In the genomic region with DNA sequence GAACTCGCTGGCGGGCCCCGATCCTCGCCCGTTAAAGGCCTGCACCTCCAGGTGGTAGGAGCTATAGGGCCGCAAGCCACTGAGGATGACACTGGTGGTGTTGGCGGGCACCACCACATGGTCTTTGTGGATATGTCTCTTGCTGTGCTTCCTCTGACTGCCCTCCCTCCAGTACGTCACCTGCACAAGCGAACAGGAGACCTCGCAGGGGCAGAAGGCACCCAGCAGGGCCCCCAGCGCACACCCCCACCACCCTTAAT, we compare ENCODE assay signal across 23 cellular contexts. TPM values are rescaled to one million over a fixed set of nuclear protein-coding genes. Genes with fewer than 3 reads are reported as not detected.
A peak's percentile ranks its signal among the peaks of the same experiment; 100 is the strongest.
DNase-seq lines count a peak whose midpoint lies in the region; ATAC-seq, FAIRE-seq and TF ChIP-seq lines count a peak whose summit lies in the region.
"Had no signal": no experiment of that assay in that cellular context is flagged by ENCODE, and none has a peak within 500 bp of the region (broad histone marks: within the 10 kb centered on the region; RNA-seq: fewer than 3 reads in every experiment).

No MANE protein-coding gene starts in this region.

- ATAC-seq in GM19455 (IDR thresholded peaks at IDR 0.05; ENCODE audit: unreplicated experiment): no peak
- ATAC-seq: A549, GM23338 had no signal

- H3K4me3 ChIP-seq in WERI-Rb-1 (ENCODE audit: low read depth, low read length): no peak overlapping the region
- no peak overlapping the region for H3K4me3 ChIP-seq in neural progenitor cell
- H3K4me3 ChIP-seq: A549; BLaER1 treated with 17β-estradiol and CSF1 and Interleukin-3, amounts not matched to agents 10 nM and 100 nM; GM23338 had no signal

- H3K36me3 ChIP-seq in WERI-Rb-1 (peaks cover 78% of the 10 kb centered on the region), neural progenitor cell (no peaks in the 10 kb centered on the region)

- no peak overlapping the region for H3K27ac ChIP-seq in WERI-Rb-1
- no peak overlapping the region for H3K27ac ChIP-seq in neural progenitor cell
- H3K27ac ChIP-seq: A549; BLaER1 treated with 17β-estradiol and CSF1 and Interleukin-3, amounts not matched to agents 10 nM and 100 nM had no signal

- H3K4me1 ChIP-seq in neural progenitor cell: peaks cover 6% of the 10 kb centered on the region
- H3K4me1 ChIP-seq: A549 had no signal

- H2AFZ ChIP-seq in neural progenitor cell (replicated peaks): no peak overlapping the region
- H2AFZ ChIP-seq: GM23338 had no signal

- H3K4me3 Mint-ChIP-seq in neural progenitor cell: no peak overlapping the region
- H3K4me3 Mint-ChIP-seq: CD14-positive monocyte; CD4-positive, alpha-beta T cell; CD8-positive, alpha-beta memory T cell; GM23338 had no signal

- no peak overlapping the region for H3K9ac ChIP-seq in neural progenitor cell
- H3K9ac ChIP-seq: BLaER1 treated with 17β-estradiol and CSF1 and Interleukin-3, amounts not matched to agents 10 nM and 100 nM had no signal

- no peak overlapping the region for H3K4me2 ChIP-seq in neural progenitor cell
- H3K4me2 ChIP-seq: A549, GM23338 had no signal

- H3K4me1 Mint-ChIP-seq in neural progenitor cell: peaks cover 13% of the 10 kb centered on the region
- H3K4me1 Mint-ChIP-seq: CD14-positive monocyte; CD8-positive, alpha-beta memory T cell had no signal

- intact Hi-C loops in posterior vena cava (cut with DNase I): no loop called here

- no peak overlapping the region for H3K27ac Mint-ChIP-seq in neural progenitor cell
- H3K27ac Mint-ChIP-seq: CD14-positive monocyte; CD4-positive, alpha-beta T cell; CD8-positive, alpha-beta memory T cell had no signal

- in situ Hi-C loops in G401 (cut with HindIII; ENCODE audit: low sequenced_read_pairs): no loop called here

- H4K20me1 ChIP-seq in neural progenitor cell (ENCODE audit: low read depth): no peaks in the 10 kb centered on the region

- DNase-seq in GM12891 (ENCODE audit: insufficient read length, low spot score) (peak; percentile 2), GM19238 (ENCODE audit: insufficient read length, low spot score) (peak; percentile 1), WERI-Rb-1 (peak; percentile 6), posterior vena cava (ENCODE audit: low spot score) (peak; percentile 64), G401 (ENCODE audit: low spot score) (no peak), neural progenitor cell (ENCODE audit: low spot score) (no peak)
- DNase-seq: ACHN; AML-193; CD4-positive, alpha-beta T cell; CD8-positive, alpha-beta memory T cell; DMS 273 treated with DMSO at 0.1 percent for 48 hours; DMS79; EL; GF-D8; HCEC 1CT had no signal

- peaks cover 30% of the 10 kb centered on the region for H3K27me3 ChIP-seq in WERI-Rb-1 (ENCODE audit: insufficient read depth, low read depth, severe bottlenecking)
- peaks cover 4% of the 10 kb centered on the region for H3K27me3 ChIP-seq in neural progenitor cell
- H3K27me3 ChIP-seq: BE2C had no signal

- TF ChIP-seq POLR2A in GM12891 (IDR thresholded peaks at IDR 0.05; ENCODE audit: low read depth, low read length): no peak

- TF ChIP-seq CTCF in WERI-Rb-1 (IDR thresholded peaks at IDR 0.05; ENCODE audit: low read depth, low read length) (no peak), neural progenitor cell (IDR thresholded peaks at IDR 0.05) (no peak)

- H3K9me3 ChIP-seq in WERI-Rb-1 (ENCODE audit: severe bottlenecking) (peaks cover 4% of the 10 kb centered on the region), neural progenitor cell (ENCODE audit: low read depth) (no peaks in the 10 kb centered on the region)
- H3K9me3 ChIP-seq: A549, BE2C had no signal

- no peak for FAIRE-seq in GM12891 (lab: Jason Lieb, UNC)
- FAIRE-seq: A549, D721Med, GM12892 had no signal

- peaks cover 22% of the 10 kb centered on the region for H3K9me3 Mint-ChIP-seq in neural progenitor cell
- H3K9me3 Mint-ChIP-seq: CD4-positive, alpha-beta T cell; CD8-positive, alpha-beta memory T cell; GM23338 had no signal

- peaks cover 2% of the 10 kb centered on the region for H3K36me3 Mint-ChIP-seq in neural progenitor cell
- H3K36me3 Mint-ChIP-seq: CD14-positive monocyte; CD8-positive, alpha-beta memory T cell had no signal

- H3F3A ChIP-seq in neural progenitor cell (ENCODE audit: low read depth): no peaks in the 10 kb centered on the region

- no peaks in the 10 kb centered on the region for H3K79me2 ChIP-seq in neural progenitor cell (ENCODE audit: low read depth)

- peaks cover 7% of the 10 kb centered on the region for H3K27me3 Mint-ChIP-seq in neural progenitor cell (ENCODE audit: insufficient read depth, low read depth)
- H3K27me3 Mint-ChIP-seq: CD4-positive, alpha-beta T cell had no signal

TF ChIP-seq in GM12891, 5 proteins besides CTCF, POLR2A, EP300 and RAD21:
- TF ChIP-seq SPI1 (IDR thresholded peaks at IDR 0.05; ENCODE audit: low read depth, low read length) (no peak), TAF1 (IDR thresholded peaks at IDR 0.05; ENCODE audit: low read depth, low read length) (no peak)
TF ChIP-seq in GM12891: peak in this region for 0.

RNA-seq across cellular contexts. Expression of gene L1CAM, which starts 20.7 kb away (rescaled TPM):
- 0.36 TPM for polyA plus RNA-seq in GM12891 (2012; ENCODE audit: low read depth, missing spikeins)
- total RNA-seq in posterior vena cava (1 to 10 TPM; 3.8 to 4.4 TPM), neural progenitor cell (ENCODE audit: low replicate concordance) (0.49 and 1.7 TPM in 2 replicates)
- 31.3 and 34.0 TPM in 2 replicates for total RNA-seq in G401 (2014; rRNA removed; shearing (Covaris generic))
- polyA plus RNA-seq: CD14-positive monocyte had no signal

RNA-seq across cellular contexts. Expression of gene PDZD4, which starts 34.9 kb away (rescaled TPM):
- polyA plus RNA-seq in GM12891 (2012; ENCODE audit: low read depth, missing spikeins): 0.03 TPM
- total RNA-seq in posterior vena cava (10 to 100 TPM; 21.0 to 22.9 TPM), neural progenitor cell (ENCODE audit: low replicate concordance) (1.9 and 5.2 TPM in 2 replicates)
- total RNA-seq in G401 (2014; rRNA removed; shearing (Covaris generic)): 15.6 and 16.9 TPM in 2 replicates
- polyA plus RNA-seq: CD14-positive monocyte had no signal

RNA-seq across cellular contexts. Expression of gene AVPR2, which starts 39.2 kb away (rescaled TPM):
- polyA plus RNA-seq in GM12891 (2012; ENCODE audit: low read depth, missing spikeins): 0.44 TPM
- 1 to 10 TPM; 1.4 to 2.0 TPM for total RNA-seq in posterior vena cava
- 0.25 TPM in 1 of 2 replicates, not detected in the other for total RNA-seq in G401 (2014; rRNA removed; shearing (Covaris generic))
- total RNA-seq in neural progenitor cell (ENCODE audit: low replicate concordance): not detected in 2 replicates
- total RNA-seq: CD4-positive, alpha-beta T cell; CD8-positive, alpha-beta memory T cell; GM23338 had no signal
- polyA plus RNA-seq: A549; CD8-positive, alpha-beta memory T cell; GM23338 had no signal

Comparison
In these comparisons a context has a peak if more than half of its experiments do, and no peak if none do; other contexts are left out.
1. DNase-seq: peak in GM12891 (single experiment), GM19238 (single experiment), WERI-Rb-1 (single experiment) and posterior vena cava (single experiment); none in G401 (single experiment) and neural progenitor cell (single experiment).